16 cellular contexts compared by ENCODE assay signal in the genomic region with DNA sequence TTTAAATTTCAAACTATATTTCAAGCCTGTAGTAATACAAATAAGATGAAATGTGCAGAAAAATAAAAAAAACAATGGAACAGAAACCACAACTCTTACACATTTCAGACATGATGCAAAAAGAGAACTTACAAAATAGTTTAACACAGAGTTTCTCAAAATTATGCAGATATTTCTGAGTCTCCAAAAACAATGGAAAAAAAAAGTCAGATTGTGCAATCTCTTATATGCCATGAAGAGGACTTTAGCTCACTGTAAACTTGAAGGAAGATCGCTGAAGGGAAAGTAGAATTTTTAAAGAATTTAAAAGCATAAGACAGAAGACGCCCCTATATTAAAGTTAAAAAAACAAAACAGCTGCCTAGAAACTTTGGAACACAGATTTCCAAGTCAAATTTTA. TPM values are rescaled to one million over a fixed set of nuclear protein-coding genes. Genes with fewer than 3 reads are reported as not detected.
DNase-seq lines count a peak whose midpoint lies in the region; ATAC-seq and TF ChIP-seq lines count a peak whose summit lies in the region.
"Had no signal": no experiment of that assay in that cellular context is flagged by ENCODE, and none has a peak within 500 bp of the region (broad histone marks: within the 10 kb centered on the region; RNA-seq: fewer than 3 reads in every experiment).

No MANE protein-coding gene starts in this region.

- no peaks in the 10 kb centered on the region for H3K9me3 ChIP-seq in CD8-positive, alpha-beta T cell (ENCODE audit: low read length)
- H3K9me3 ChIP-seq in naive thymus-derived CD4-positive, alpha-beta T cell (ENCODE audit: control insufficient read depth in 2 of 3, low read length in 3 of 3), result peaks cover 0 to 5% (median 0%) of the 10 kb centered on the region in 3 experiments
- H3K9me3 ChIP-seq: SJCRH30 had no signal

- POLR2A ChIA-PET in CD8-positive, alpha-beta T cell (lab: Charles Lee), result no interaction called here
- POLR2A ChIA-PET in naive thymus-derived CD4-positive, alpha-beta T cell (lab: Charles Lee), result no interaction called here

- H3K4me3 ChIP-seq in CD8-positive, alpha-beta T cell (ENCODE audit: low read depth, low read length), result no peak overlapping the region
- no peak overlapping the region for H3K4me3 ChIP-seq in naive thymus-derived CD4-positive, alpha-beta T cell (ENCODE audit: low read length)
- H3K4me3 ChIP-seq: SJCRH30 had no signal

- peak overlapping the region; percentile 92 for H3K27ac Mint-ChIP-seq in activated T-cell treated with anti-CD3 and anti-CD28 coated beads, Interleukin-2, amount 50 U/mL, for 72 hours
- H3K27ac Mint-ChIP-seq in activated T-cell treated with anti-CD3 and anti-CD28 coated beads, Interleukin-2, amount 50 U/mL, for 24 hours, result no peak overlapping the region
- H3K27ac Mint-ChIP-seq in CD8-positive, alpha-beta T cell, result peak overlapping the region; percentile 70
- peak overlapping the region; percentile 54 for H3K27ac Mint-ChIP-seq in activated naive CD8-positive, alpha-beta T cell treated with anti-CD3 and anti-CD28 coated beads for 36 hours
- H3K27ac Mint-ChIP-seq in naive thymus-derived CD4-positive, alpha-beta T cell, result peak overlapping the region in 5 of 9 donors; percentile 33 to 52 (median 46)
- H3K27ac Mint-ChIP-seq: HFFc6 had no signal

- H3K27me3 ChIP-seq in CD8-positive, alpha-beta T cell (ENCODE audit: insufficient read depth, low read length), result no peaks in the 10 kb centered on the region
- no peaks in the 10 kb centered on the region for H3K27me3 ChIP-seq in naive thymus-derived CD4-positive, alpha-beta T cell (ENCODE audit: control insufficient read depth in 2 of 2, insufficient read depth in 2 of 2, low read length in 2 of 2)
- H3K27me3 ChIP-seq: SJCRH30 had no signal

- H3K36me3 ChIP-seq in CD8-positive, alpha-beta T cell (ENCODE audit: insufficient read depth, low read length), result peaks cover 10% of the 10 kb centered on the region
- H3K36me3 ChIP-seq in naive thymus-derived CD4-positive, alpha-beta T cell (ENCODE audit: control insufficient read depth in 2 of 3, insufficient read depth in 3 of 3, low read length in 3 of 3), result peaks cover 7 to 54% (median 17%) of the 10 kb centered on the region in 3 experiments

- peaks cover 0 to 3% of the 10 kb centered on the region in 2 donors for H3K9me3 Mint-ChIP-seq in activated T-cell treated with anti-CD3 and anti-CD28 coated beads, Interleukin-2, amount 50 U/mL, for 72 hours
- peaks cover 16% of the 10 kb centered on the region for H3K9me3 Mint-ChIP-seq in activated T-cell treated with anti-CD3 and anti-CD28 coated beads, Interleukin-2, amount 50 U/mL, for 24 hours
- no peaks in the 10 kb centered on the region for H3K9me3 Mint-ChIP-seq in CD8-positive, alpha-beta T cell
- H3K9me3 Mint-ChIP-seq in activated naive CD8-positive, alpha-beta T cell treated with anti-CD3 and anti-CD28 coated beads for 36 hours, result peaks cover 16% of the 10 kb centered on the region
- peaks cover 0 to 80% (median 6%) of the 10 kb centered on the region in 11 donors for H3K9me3 Mint-ChIP-seq in naive thymus-derived CD4-positive, alpha-beta T cell
- H3K9me3 Mint-ChIP-seq: HFFc6 had no signal

- peaks cover 15% of the 10 kb centered on the region for H3K4me1 Mint-ChIP-seq in activated T-cell treated with anti-CD3 and anti-CD28 coated beads, Interleukin-2, amount 50 U/mL, for 72 hours (ENCODE audit: low read depth)
- H3K4me1 Mint-ChIP-seq in activated T-cell treated with anti-CD3 and anti-CD28 coated beads, Interleukin-2, amount 50 U/mL, for 24 hours (ENCODE audit: low read depth), result peaks cover 26% of the 10 kb centered on the region
- H3K4me1 Mint-ChIP-seq in CD8-positive, alpha-beta T cell (ENCODE audit: low read depth), result peaks cover 24% of the 10 kb centered on the region
- peaks cover 16% of the 10 kb centered on the region for H3K4me1 Mint-ChIP-seq in activated naive CD8-positive, alpha-beta T cell treated with anti-CD3 and anti-CD28 coated beads for 36 hours
- H3K4me1 Mint-ChIP-seq in naive thymus-derived CD4-positive, alpha-beta T cell, result peaks cover 0 to 31% (median 19%) of the 10 kb centered on the region in 7 donors

- H3K4me3 Mint-ChIP-seq in activated T-cell treated with anti-CD3 and anti-CD28 coated beads, Interleukin-2, amount 50 U/mL, for 72 hours, result peak overlapping the region in 1 of 2 donors; percentile 37
- no peak overlapping the region for H3K4me3 Mint-ChIP-seq in activated T-cell treated with anti-CD3 and anti-CD28 coated beads, Interleukin-2, amount 50 U/mL, for 24 hours
- H3K4me3 Mint-ChIP-seq in CD8-positive, alpha-beta T cell, result no peak overlapping the region
- H3K4me3 Mint-ChIP-seq in activated naive CD8-positive, alpha-beta T cell treated with anti-CD3 and anti-CD28 coated beads for 36 hours, result no peak overlapping the region
- no peak overlapping the region for H3K4me3 Mint-ChIP-seq in naive thymus-derived CD4-positive, alpha-beta T cell
- H3K4me3 Mint-ChIP-seq: HFFc6 had no signal

- H3K4me1 ChIP-seq in CD8-positive, alpha-beta T cell (ENCODE audit: insufficient read depth, low read length), result no peaks in the 10 kb centered on the region
- no peaks in the 10 kb centered on the region for H3K4me1 ChIP-seq in naive thymus-derived CD4-positive, alpha-beta T cell (ENCODE audit: control insufficient read depth in 2 of 2, insufficient read depth in 2 of 2, low read length in 2 of 2)
- H3K4me1 ChIP-seq: SJCRH30 had no signal

- no peak for ATAC-seq in activated T-cell treated with anti-CD3 and anti-CD28 coated beads, Interleukin-2, amount 50 U/mL, for 72 hours (replicated peaks in 1 of 2)
- no peak for ATAC-seq in CD8-positive, alpha-beta T cell
- no peak for ATAC-seq in naive thymus-derived CD4-positive, alpha-beta T cell
- no peak for ATAC-seq in GM18870 (IDR thresholded peaks at IDR 0.05; ENCODE audit: unreplicated experiment)
- no peak for ATAC-seq in HG02763 (IDR thresholded peaks at IDR 0.05; ENCODE audit: unreplicated experiment)

- H3K27me3 Mint-ChIP-seq in activated T-cell treated with anti-CD3 and anti-CD28 coated beads, Interleukin-2, amount 50 U/mL, for 72 hours (ENCODE audit: low read depth), result no peaks in the 10 kb centered on the region
- no peaks in the 10 kb centered on the region for H3K27me3 Mint-ChIP-seq in activated T-cell treated with anti-CD3 and anti-CD28 coated beads, Interleukin-2, amount 50 U/mL, for 24 hours
- no peaks in the 10 kb centered on the region for H3K27me3 Mint-ChIP-seq in CD8-positive, alpha-beta T cell (ENCODE audit: low read depth)
- H3K27me3 Mint-ChIP-seq in activated naive CD8-positive, alpha-beta T cell treated with anti-CD3 and anti-CD28 coated beads for 36 hours, result no peaks in the 10 kb centered on the region
- H3K27me3 Mint-ChIP-seq in naive thymus-derived CD4-positive, alpha-beta T cell, result no peaks in the 10 kb centered on the region

- CTCF ChIA-PET in CD8-positive, alpha-beta T cell (lab: Charles Lee), result no interaction called here
- CTCF ChIA-PET in naive thymus-derived CD4-positive, alpha-beta T cell (lab: Charles Lee), result no interaction called here

- H3K36me3 Mint-ChIP-seq in activated T-cell treated with anti-CD3 and anti-CD28 coated beads, Interleukin-2, amount 50 U/mL, for 72 hours (ENCODE audit: insufficient read depth in 2 of 2), result peaks cover 18 to 50% of the 10 kb centered on the region in 2 donors
- H3K36me3 Mint-ChIP-seq in activated T-cell treated with anti-CD3 and anti-CD28 coated beads, Interleukin-2, amount 50 U/mL, for 24 hours (ENCODE audit: low read depth), result peaks cover 87% of the 10 kb centered on the region
- H3K36me3 Mint-ChIP-seq in CD8-positive, alpha-beta T cell, result peaks cover 64% of the 10 kb centered on the region
- H3K36me3 Mint-ChIP-seq in activated naive CD8-positive, alpha-beta T cell treated with anti-CD3 and anti-CD28 coated beads for 36 hours, result peaks cover 81% of the 10 kb centered on the region
- peaks cover 6 to 80% (median 76%) of the 10 kb centered on the region in 5 donors for H3K36me3 Mint-ChIP-seq in naive thymus-derived CD4-positive, alpha-beta T cell

- no peak for TF ChIP-seq CTCF in CD8-positive, alpha-beta T cell (IDR thresholded peaks at IDR 0.05)

- no peak for DNase-seq in activated T-cell treated with anti-CD3 and anti-CD28 coated beads, Interleukin-2, amount 50 U/mL, for 72 hours
- DNase-seq in activated T-cell treated with anti-CD3 and anti-CD28 coated beads, Interleukin-2, amount 50 U/mL, for 24 hours, result no peak
- DNase-seq in CD8-positive, alpha-beta T cell, result no peak
- DNase-seq in activated naive CD8-positive, alpha-beta T cell treated with anti-CD3 and anti-CD28 coated beads for 36 hours, result no peak
- DNase-seq in naive thymus-derived CD4-positive, alpha-beta T cell, result no peak
- no peak for DNase-seq in HuH-7 (ENCODE audit: low spot score)
- DNase-seq: DMS 273 treated with DMSO at 0.1 percent for 48 hours, EL, HFFc6, Kasumi-1, NCI-H1436 treated with DMSO at 0.1 percent for 48 hours, NCI-H2081, NCI-H524, SJCRH30 had no signal

- intact Hi-C loops in CD8-positive, alpha-beta T cell (cut with DNase I, micrococcal nuclease), result no loop called here
- intact Hi-C loops in naive thymus-derived CD4-positive, alpha-beta T cell (cut with micrococcal nuclease), result loop anchor here in 1 of 2 donors (10.0 kb wide), 1 partner anchor 46 kb away; a partner anchor contains a TSS

- H3K27ac ChIP-seq in CD8-positive, alpha-beta T cell (ENCODE audit: low read depth, low read length), result no peak overlapping the region
- no peak overlapping the region for H3K27ac ChIP-seq in naive thymus-derived CD4-positive, alpha-beta T cell (ENCODE audit: low read depth, low read length)
- H3K27ac ChIP-seq: SJCRH30 had no signal

RNA-seq across cellular contexts. Expression of a gene that starts 20.4 kb away (rescaled TPM):
- total RNA-seq in activated T-cell treated with anti-CD3 and anti-CD28 coated beads, Interleukin-2, amount 50 U/mL, for 72 hours, result 10 to 100 TPM; 13.0 to 13.6 TPM
- total RNA-seq in CD8-positive, alpha-beta T cell, result 10 to 100 TPM; 23.7 to 24.7 TPM
- 10 to 100 TPM; 12.1 to 12.7 TPM for total RNA-seq in activated naive CD8-positive, alpha-beta T cell treated with anti-CD3 and anti-CD28 coated beads for 36 hours
- total RNA-seq in naive thymus-derived CD4-positive, alpha-beta T cell, result 10 to 100 TPM; 21.2 to 48.0 (median 24.2) TPM
- 10 to 100 TPM; 14.2 to 25.9 TPM for polyA plus RNA-seq in naive thymus-derived CD4-positive, alpha-beta T cell

RNA-seq across cellular contexts. Expression of a gene that starts 50.0 kb away (rescaled TPM):
- 10 to 100 TPM; 16.9 to 28.2 TPM for total RNA-seq in activated T-cell treated with anti-CD3 and anti-CD28 coated beads, Interleukin-2, amount 50 U/mL, for 72 hours
- total RNA-seq in CD8-positive, alpha-beta T cell, result 1 to 10 TPM; 5.6 to 6.3 TPM
- total RNA-seq in activated naive CD8-positive, alpha-beta T cell treated with anti-CD3 and anti-CD28 coated beads for 36 hours, result 10 to 100 TPM in 1 of 2 experiments, 1 to 10 TPM in 1; 9.2 to 10.5 TPM
- 10 to 100 TPM in 1 of 5 experiments, 1 to 10 TPM in 4; 6.4 to 11.4 (median 9.8) TPM for total RNA-seq in naive thymus-derived CD4-positive, alpha-beta T cell
- polyA plus RNA-seq in naive thymus-derived CD4-positive, alpha-beta T cell, result 1 to 10 TPM; 2.6 to 4.2 TPM
